8 cellular contexts compared by ENCODE assay signal in genomic region chr22:37818397-37819099, GRCh38. TPM values are rescaled to one million over a fixed set of nuclear protein-coding genes. Genes with fewer than 3 reads are reported as not detected.
DNase-seq lines count a peak whose midpoint lies in the region; ATAC-seq and TF ChIP-seq lines count a peak whose summit lies in the region.

No MANE protein-coding gene starts in this region.

- CTCF ChIA-PET in PC-3 (lab: Charles Lee) = interaction anchor here (0.6 kb wide), 1 partner anchor 11 kb away, joined by 4 read pairs; no protein-coding TSS in a partner anchor

- H3K36me3 ChIP-seq in mesodermal cell (ENCODE audit: control insufficient read depth, insufficient read depth, low read length) = peaks cover 9% of the 10 kb centered on the region
- H3K36me3 ChIP-seq in PC-3 (ENCODE audit: low read depth, low read length) = no peaks in the 10 kb centered on the region

- DNase-seq in Right ventricle myocardium superior (peak; percentile 82), cardiac septum (ENCODE audit: low spot score) (no peak), ecto neural progenitor cell (ENCODE audit: low spot score) (peak; percentile 79), PC-3 (no peak), NCI-H82 treated with DMSO at 0.1 percent for 48 hours (lab: John Stamatoyannopoulos, UW; ENCODE audit: unreplicated experiment) (no peak)
- DNase-seq in activated CD4-positive, alpha-beta T cell treated with anti-CD3 and anti-CD28 coated beads for 48 hours = peak; percentile 78
- DNase-seq in stimulated activated CD8-positive, alpha-beta memory T cell treated with anti-CD3 and anti-CD28 coated beads, Interleukin-15, amount 100 ng/mL, for 24 hours (ENCODE audit: low read depth) = peak; percentile 32

- intact Hi-C loops in Right ventricle myocardium superior (cut with DNase I) (loop anchor here (5.0 kb wide), 1 partner anchor 149 kb away; no protein-coding TSS in a partner anchor), cardiac septum (cut with DNase I) (loop anchor here (5.0 to 10.0 kb wide), 2 partner anchors 116 to 149 kb away; no protein-coding TSS in a partner anchor), PC-3 (cut with micrococcal nuclease) (no loop called here)

- no peaks in the 10 kb centered on the region for H3K79me2 ChIP-seq in PC-3 (ENCODE audit: low read length)

- POLR2A ChIA-PET in PC-3 (lab: Charles Lee; ENCODE audit: unreplicated experiment) = interaction anchor here (0.5 kb wide), 1 partner anchor 141 kb away, joined by 6 read pairs; no protein-coding TSS in a partner anchor

- no peaks in the 10 kb centered on the region for H3K9me3 ChIP-seq in mesodermal cell (ENCODE audit: control insufficient read depth, low read length)
- H3K9me3 ChIP-seq in PC-3 (ENCODE audit: low read length) = no peaks in the 10 kb centered on the region

- H3K4me1 ChIP-seq in mesodermal cell (ENCODE audit: control insufficient read depth, insufficient read depth, low read length, poor library complexity, severe bottlenecking) (peaks cover 22% of the 10 kb centered on the region), PC-3 (ENCODE audit: insufficient read depth, low read length) (no peaks in the 10 kb centered on the region)

- H4K20me1 ChIP-seq in PC-3 (ENCODE audit: low read length) = no peaks in the 10 kb centered on the region

- no peaks in the 10 kb centered on the region for H3K27me3 ChIP-seq in PC-3 (ENCODE audit: low read length)

- no peak overlapping the region for H3K4me2 ChIP-seq in PC-3 (ENCODE audit: low read length)

- H3K27ac ChIP-seq in mesodermal cell (ENCODE audit: low read depth, low read length, severe bottlenecking) = peak overlapping the region; percentile 94
- H3K27ac ChIP-seq in PC-3 (ENCODE audit: low read length) = no peak overlapping the region

- H3K9me2 ChIP-seq in PC-3 (replicated peaks; ENCODE audit: low read length) = no peaks in the 10 kb centered on the region

- H3K4me3 ChIP-seq in mesodermal cell (ENCODE audit: extremely low read depth, insufficient read depth, low read length, poor library complexity, severe bottlenecking) (peak overlapping the region; percentile 19), PC-3 (ENCODE audit: low read length) (no peak overlapping the region)

- no peaks in the 10 kb centered on the region for H3F3A ChIP-seq in PC-3 (ENCODE audit: low read length, unreplicated experiment)

- TF ChIP-seq CTCF in PC-3 (conservative IDR thresholded peaks at IDR 0.05; ENCODE audit: low read depth, low read length) = no peak

- WGBS in mesodermal cell (ENCODE audit: insufficient coverage in 2 of 2), 2 experiments = 7% methylated on average over 53 to 68 of the region's 68 CpGs

- no peak overlapping the region for H3K9ac ChIP-seq in PC-3 (ENCODE audit: low read length)

- peak; percentile 71 for ATAC-seq in Right ventricle myocardium superior (ENCODE audit: poor library complexity)
- no peak for ATAC-seq in PC-3

- H2AFZ ChIP-seq in PC-3 (ENCODE audit: low read length) = no peak overlapping the region

- no TSS peak for BruUV-seq in PC-3 (replicated peaks; lab: Mats Ljungman, UMichigan)

RNA-seq across cellular contexts. Expression of gene GALR3, which starts 4.6 kb away (rescaled TPM):
- total RNA-seq in Right ventricle myocardium superior (not detected), cardiac septum (not detected), PC-3 (2014; rRNA removed) (not detected in 2 replicates)
- polyA plus RNA-seq in mesodermal cell (2013, experiment 1 of 2) = not detected
- not detected for polyA plus RNA-seq in mesodermal cell (2013, experiment 2 of 2)

RNA-seq across cellular contexts. Expression of gene GCAT, which starts 10.8 kb away (rescaled TPM):
- total RNA-seq in Right ventricle myocardium superior = 31.0 TPM
- total RNA-seq in cardiac septum = 24.0 TPM
- 20.2 TPM for polyA plus RNA-seq in mesodermal cell (2013, experiment 1 of 2)
- polyA plus RNA-seq in mesodermal cell (2013, experiment 2 of 2) = 15.1 TPM
- total RNA-seq in PC-3 (2014; rRNA removed) = 26.0 and 33.3 TPM in 2 replicates

RNA-seq across cellular contexts. Expression of gene ANKRD54, which starts 25.6 kb away (rescaled TPM):
- total RNA-seq in Right ventricle myocardium superior (17.1 TPM), cardiac septum (15.7 TPM), PC-3 (2014; rRNA removed) (24.9 and 30.1 TPM in 2 replicates)
- 17.8 TPM for polyA plus RNA-seq in mesodermal cell (2013, experiment 1 of 2)
- 18.1 TPM for polyA plus RNA-seq in mesodermal cell (2013, experiment 2 of 2)

RNA-seq across cellular contexts. Expression of gene EIF3L, which starts 30.7 kb away (rescaled TPM):
- total RNA-seq in Right ventricle myocardium superior (326 TPM), cardiac septum (255 TPM), PC-3 (2014; rRNA removed) (164 and 218 TPM in 2 replicates)
- 396 TPM for polyA plus RNA-seq in mesodermal cell (2013, experiment 1 of 2)
- 387 TPM for polyA plus RNA-seq in mesodermal cell (2013, experiment 2 of 2)

Comparison
In these comparisons a context has a peak if more than half of its experiments do, and no peak if none do; other contexts are left out.
1. DNase-seq: peak in Right ventricle myocardium superior (single experiment), activated CD4-positive, alpha-beta T cell treated with anti-CD3 and anti-CD28 coated beads for 48 hours (single experiment), ecto neural progenitor cell (single experiment) and stimulated activated CD8-positive, alpha-beta memory T cell treated with anti-CD3 and anti-CD28 coated beads, Interleukin-15, amount 100 ng/mL, for 24 hours (single experiment); none in cardiac septum (single experiment), PC-3 (single experiment) and NCI-H82 treated with DMSO at 0.1 percent for 48 hours (single experiment).